Comparison of ENCODE assay signal across 9 cellular contexts in the genomic region with DNA sequence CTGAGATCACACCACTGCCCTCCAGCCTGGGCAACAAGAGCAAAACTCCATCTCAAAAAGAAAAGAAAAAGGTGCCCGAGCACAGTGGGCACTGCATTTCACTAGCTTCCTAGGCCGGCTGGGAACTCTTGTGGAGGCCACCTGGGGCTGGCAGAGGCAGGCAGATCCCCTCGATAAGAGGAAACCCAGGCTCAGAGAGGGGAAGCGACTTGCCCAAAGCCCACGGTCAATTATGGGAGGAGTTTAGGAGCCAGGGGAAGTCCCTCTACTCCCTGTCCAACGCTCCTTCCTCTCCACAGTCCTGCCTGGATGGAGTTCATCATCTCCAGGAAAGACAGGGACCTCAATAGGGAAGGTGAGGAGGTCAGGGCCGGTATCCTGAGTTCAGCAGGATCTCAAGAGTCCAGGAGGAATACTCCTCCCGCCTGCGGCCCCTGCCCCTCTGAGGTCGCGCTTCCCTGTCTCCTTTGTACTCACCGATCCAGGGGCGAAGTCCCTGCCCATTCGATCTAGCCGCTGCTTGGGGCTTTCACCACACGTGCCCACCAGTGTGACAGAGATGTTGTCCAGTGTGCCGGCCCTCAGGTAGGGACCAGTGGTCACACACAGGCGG. TPM values are rescaled to one million over a fixed set of nuclear protein-coding genes. Genes with fewer than 3 reads are reported as not detected.
DNase-seq lines count a peak whose midpoint lies in the region; ATAC-seq and TF ChIP-seq lines count a peak whose summit lies in the region.
"Had no signal": no experiment of that assay in that cellular context is flagged by ENCODE, and none has a peak within 500 bp of the region (broad histone marks: within the 10 kb centered on the region; RNA-seq: fewer than 3 reads in every experiment).

No MANE protein-coding gene starts in this region.

- H3K9me3 ChIP-seq in right cardiac atrium (ENCODE audit: control insufficient read depth, low read length): no peaks in the 10 kb centered on the region

- peak overlapping the region; percentile 90 to 98 for H3K4me3 Mint-ChIP-seq in stimulated activated naive B cell treated with anti-CD40 and anti-IgM and Interleukin-4, amounts not matched to agents 10 μg/mL and 1 μg/mL and 100 μg/mL, for 72 hours

- 5% methylated on average over 18 of the region's 18 CpGs for WGBS in right cardiac atrium

- no peak for TF ChIP-seq CTCF in VCaP (conservative IDR thresholded peaks at IDR 0.05)

- H3K9me3 Mint-ChIP-seq in stimulated activated naive B cell treated with anti-CD40 and anti-IgM and Interleukin-4, amounts not matched to agents 10 μg/mL and 1 μg/mL and 100 μg/mL, for 72 hours: no peaks in the 10 kb centered on the region

- DNase-seq in NOMO-1 treated with dmso at 0.1 percent for 144 hours (lab: John Stamatoyannopoulos, UW; ENCODE audit: unreplicated experiment): peak; percentile 26
- DNase-seq in NOMO-1 treated with DMSO at 0.1 percent for 48 hours (lab: John Stamatoyannopoulos, UW; ENCODE audit: unreplicated experiment): no peak
- DNase-seq in right cardiac atrium: peak in 1 of 3 donors; percentile 31
- DNase-seq in stimulated activated naive B cell treated with anti-CD40 and anti-IgM and Interleukin-4, amounts not matched to agents 10 μg/mL and 1 μg/mL and 100 μg/mL, for 72 hours: no peak
- no peak for DNase-seq in D341Med (ENCODE audit: low spot score)
- no peak for DNase-seq in pons (ENCODE audit: low spot score)
- DNase-seq: cortex of kidney had no signal

- ATAC-seq in right cardiac atrium (no peak), HG02973 (IDR thresholded peaks at IDR 0.05; ENCODE audit: unreplicated experiment) (no peak)
- ATAC-seq in stimulated activated naive B cell treated with anti-CD40 and anti-IgM and Interleukin-4, amounts not matched to agents 10 μg/mL and 1 μg/mL and 100 μg/mL, for 72 hours (replicated peaks): no peak

- peaks cover 40 to 42% of the 10 kb centered on the region in 2 donors for H3K4me1 Mint-ChIP-seq in stimulated activated naive B cell treated with anti-CD40 and anti-IgM and Interleukin-4, amounts not matched to agents 10 μg/mL and 1 μg/mL and 100 μg/mL, for 72 hours

- peaks cover 5 to 20% of the 10 kb centered on the region in 2 donors for H3K36me3 Mint-ChIP-seq in stimulated activated naive B cell treated with anti-CD40 and anti-IgM and Interleukin-4, amounts not matched to agents 10 μg/mL and 1 μg/mL and 100 μg/mL, for 72 hours

- peaks cover 57 to 77% of the 10 kb centered on the region in 2 donors for H3K27me3 Mint-ChIP-seq in stimulated activated naive B cell treated with anti-CD40 and anti-IgM and Interleukin-4, amounts not matched to agents 10 μg/mL and 1 μg/mL and 100 μg/mL, for 72 hours

- H3K4me3 ChIP-seq in right cardiac atrium (ENCODE audit: low read length): peak overlapping the region; percentile 57

- H3K27ac Mint-ChIP-seq in stimulated activated naive B cell treated with anti-CD40 and anti-IgM and Interleukin-4, amounts not matched to agents 10 μg/mL and 1 μg/mL and 100 μg/mL, for 72 hours: no peak overlapping the region

- no peaks in the 10 kb centered on the region for H3K4me1 ChIP-seq in right cardiac atrium (ENCODE audit: control insufficient read depth, insufficient read depth, low read length)

- peak overlapping the region; percentile 65 for H3K27ac ChIP-seq in VCaP
- no peak overlapping the region for H3K27ac ChIP-seq in right cardiac atrium (ENCODE audit: low read length)

- intact Hi-C loops in right cardiac atrium (cut with DNase I): loop anchor here in 1 of 4 donors (5.0 kb wide), 1 partner anchor 35 kb away; no protein-coding TSS in a partner anchor

- H3K27me3 ChIP-seq in right cardiac atrium (ENCODE audit: control insufficient read depth, insufficient read depth): no peaks in the 10 kb centered on the region

RNA-seq across cellular contexts. Expression of gene ALOXE3, which starts 0.8 kb away (rescaled TPM):
- not detected for total RNA-seq in right cardiac atrium
- polyA plus RNA-seq in right cardiac atrium: not detected

RNA-seq across cellular contexts. Expression of gene HES7, which starts 6.4 kb away (rescaled TPM):
- total RNA-seq in right cardiac atrium: under 1 TPM; 0.62 to 0.76 (median 0.73) TPM
- polyA plus RNA-seq in right cardiac atrium: 0.25 TPM

RNA-seq across cellular contexts. Expression of gene ALOX12B, which starts 30.0 kb away (rescaled TPM):
- total RNA-seq in right cardiac atrium: under 1 TPM in 1 of 4 donors, not detected in 3; 0.71 TPM
- polyA plus RNA-seq in right cardiac atrium: not detected

RNA-seq across cellular contexts. Expression of gene PER1, which starts 34.7 kb away (rescaled TPM):
- total RNA-seq in right cardiac atrium: 100 to 1,000 TPM in 3 of 4 donors, 10 to 100 TPM in 1; 96.2 to 150 (median 124) TPM
- 110 TPM for polyA plus RNA-seq in right cardiac atrium

RNA-seq across cellular contexts. Expression of gene VAMP2, which starts 45.3 kb away (rescaled TPM):
- total RNA-seq in right cardiac atrium: 10 to 100 TPM; 68.7 to 74.9 (median 71.8) TPM
- polyA plus RNA-seq in right cardiac atrium: 50.2 TPM
